23 cellular contexts compared by ENCODE assay signal in genomic region chr16:77853125-77853524, GRCh38.
"Had no signal": no experiment of that assay in that cellular context is flagged by ENCODE, and none has a peak within 500 bp of the region (broad histone marks: within the 10 kb centered on the region; RNA-seq: fewer than 3 reads in every experiment).

No MANE protein-coding gene starts in this region.

- H3K9me3 ChIP-seq: left lung, neutrophil, pancreas, psoas muscle, right atrium auricular region, spleen, thyroid gland had no signal

- H3K27ac Mint-ChIP-seq: activated naive CD4-positive, alpha-beta T cell treated with anti-CD3 and anti-CD28 coated beads, Interleukin-2, amount 50 U/mL, for 72 hours; activated T-cell treated with anti-CD3 and anti-CD28 coated beads, Interleukin-2, amount 50 U/mL, for 24 hours; activated T-helper 17 cell treated with anti-CD3 and anti-CD28 coated beads, Interleukin-2, amount 50 U/mL, for 72 hours; immature natural killer cell; natural killer cell; stimulated activated naive CD8-positive, alpha-beta T cell treated with anti-CD3 and anti-CD28 coated beads, Interleukin-15, Interleukin-2, amounts not matched to agents 100 ng/mL and 50 ng/mL, for 24 hours; T-helper 2 cell treated with Interferon-gamma antibody and Interleukin-4, amounts not matched to agents 5 μg/mL and 100 μg/mL, for 36 hours had no signal

- H3K4me3 ChIP-seq: left lung, pancreas, psoas muscle, right atrium auricular region, spleen, thyroid gland had no signal

- ATAC-seq: activated naive CD4-positive, alpha-beta T cell treated with anti-CD3 and anti-CD28 coated beads, Interleukin-2, amount 50 U/mL, for 72 hours; activated T-helper 17 cell treated with anti-CD3 and anti-CD28 coated beads, Interleukin-2, amount 50 U/mL, for 72 hours; foreskin keratinocyte; left lung; natural killer cell; pancreas; psoas muscle; WTC11 had no signal

- H3K36me3 ChIP-seq: left lung, neutrophil, pancreas, right atrium auricular region, spleen, thyroid gland had no signal

- H3K4me1 ChIP-seq: foreskin keratinocyte, left lung, pancreas, psoas muscle, spleen had no signal

- H3K36me3 Mint-ChIP-seq: activated naive CD4-positive, alpha-beta T cell treated with anti-CD3 and anti-CD28 coated beads, Interleukin-2, amount 50 U/mL, for 72 hours; brain; immature natural killer cell; natural killer cell had no signal

- H3K27ac ChIP-seq: foreskin keratinocyte, left lung, neutrophil, pancreas, psoas muscle, right atrium auricular region, spleen had no signal

- H3K4me1 Mint-ChIP-seq: activated T-helper 17 cell treated with anti-CD3 and anti-CD28 coated beads, Interleukin-2, amount 50 U/mL, for 72 hours; immature natural killer cell; natural killer cell had no signal

- DNase-seq: activated CD8-positive, alpha-beta memory T cell treated with anti-CD3 and anti-CD28 coated beads for 24 hours; activated CD8-positive, alpha-beta memory T cell treated with anti-CD3 and anti-CD28 coated beads, Interleukin-2, amount 50 U/mL, for 4 hours; activated T-cell treated with anti-CD3 and anti-CD28 coated beads, Interleukin-2, amount 50 U/mL, for 24 hours; aorta; effector memory CD4-positive, alpha-beta T cell; foreskin keratinocyte; immature natural killer cell; left lung; natural killer cell; pancreas; psoas muscle; spleen; stimulated activated CD4-positive, alpha-beta T cell treated with anti-CD3 and anti-CD28 coated beads, Interleukin-4, amount 100 ng/mL, for 24 hours; substantia nigra had no signal

- H3K27me3 Mint-ChIP-seq: brain had no signal

- H3K27me3 ChIP-seq: foreskin keratinocyte, pancreas, right atrium auricular region, thyroid gland had no signal

- H3K9me3 Mint-ChIP-seq: activated naive CD4-positive, alpha-beta T cell treated with anti-CD3 and anti-CD28 coated beads, Interleukin-2, amount 50 U/mL, for 72 hours; activated T-cell treated with anti-CD3 and anti-CD28 coated beads, Interleukin-2, amount 50 U/mL, for 24 hours; activated T-helper 17 cell treated with anti-CD3 and anti-CD28 coated beads, Interleukin-2, amount 50 U/mL, for 72 hours; brain; immature natural killer cell; natural killer cell; stimulated activated naive CD8-positive, alpha-beta T cell treated with anti-CD3 and anti-CD28 coated beads, Interleukin-15, Interleukin-2, amounts not matched to agents 100 ng/mL and 50 ng/mL, for 24 hours; T-helper 2 cell treated with Interferon-gamma antibody and Interleukin-4, amounts not matched to agents 5 μg/mL and 100 μg/mL, for 36 hours; WTC11 had no signal

- H3K4me3 Mint-ChIP-seq: activated T-cell treated with anti-CD3 and anti-CD28 coated beads, Interleukin-2, amount 50 U/mL, for 24 hours; activated T-helper 17 cell treated with anti-CD3 and anti-CD28 coated beads, Interleukin-2, amount 50 U/mL, for 72 hours; brain; immature natural killer cell; natural killer cell; stimulated activated naive CD8-positive, alpha-beta T cell treated with anti-CD3 and anti-CD28 coated beads, Interleukin-15, Interleukin-2, amounts not matched to agents 100 ng/mL and 50 ng/mL, for 24 hours; T-helper 2 cell treated with Interferon-gamma antibody and Interleukin-4, amounts not matched to agents 5 μg/mL and 100 μg/mL, for 36 hours; WTC11 had no signal
